ENCODE assay signal across 34 cellular contexts in genomic region chr3:172371544-172371943, GRCh38.
"Had no signal": no experiment of that assay in that cellular context is flagged by ENCODE, and none has a peak within 500 bp of the region (broad histone marks: within the 10 kb centered on the region; RNA-seq: fewer than 3 reads in every experiment).

No MANE protein-coding gene starts in this region.

- H3K4me3 ChIP-seq: ascending aorta, body of pancreas, breast epithelium had no signal

- H3K27ac ChIP-seq: ascending aorta, body of pancreas, brain microvascular endothelial cell, breast epithelium had no signal

- FAIRE-seq: TTC549 had no signal

- H3K27me3 Mint-ChIP-seq: activated B cell treated with CpG ODN at 0.5 μM for 24 hours; activated CD4-positive, alpha-beta memory T cell treated with anti-CD3 and anti-CD28 coated beads for 36 hours; activated CD4-positive, alpha-beta T cell treated with anti-CD3 and anti-CD28 coated beads, Interleukin-2, amount 10 ng/mL, durations not matched to agents 24 days and 14 days; activated CD8-positive, alpha-beta T cell treated with anti-CD3 and anti-CD28 coated beads for 36 hours; activated naive CD4-positive, alpha-beta T cell treated with anti-CD3 and anti-CD28 coated beads, Interleukin-2, amount 10 ng/mL, durations not matched to agents 7 days and 5 days; activated naive CD4-positive, alpha-beta T cell treated with anti-CD3 and anti-CD28 coated beads, Interleukin-2, amount 50 U/mL, for 24 hours; activated naive CD8-positive, alpha-beta T cell; activated naive CD8-positive, alpha-beta T cell treated with anti-CD3 and anti-CD28 coated beads, Interleukin-2, amount 10 ng/mL, durations not matched to agents 7 days and 5 days; activated naive CD8-positive, alpha-beta T cell treated with anti-CD3 and anti-CD28 coated beads, Interleukin-2, amount 50 U/mL, for 24 hours had no signal

- H3K27me3 ChIP-seq: ascending aorta, body of pancreas, brain microvascular endothelial cell, breast epithelium had no signal

- DNase-seq: activated B cell treated with CpG ODN at 0.5 μM for 24 hours; activated CD4-positive, alpha-beta memory T cell treated with anti-CD3 and anti-CD28 coated beads for 36 hours; activated CD4-positive, alpha-beta T cell treated with anti-CD3 and anti-CD28 coated beads for 4 hours; activated CD4-positive, alpha-beta T cell treated with anti-CD3 and anti-CD28 coated beads, Interleukin-2, amount 10 ng/mL, durations not matched to agents 24 days and 14 days; activated CD4-positive, alpha-beta T cell treated with anti-CD3 and anti-CD28 coated beads, Interleukin-2, amount 50 U/mL, for 1 hour; activated CD4-positive, alpha-beta T cell treated with anti-CD3 and anti-CD28 coated beads, Interleukin-2, amount 50 U/mL, for 4 hours; activated CD4-positive, CD25-positive, alpha-beta regulatory T cell treated with anti-CD3 and anti-CD28 coated beads, Interleukin-2, amount 50 U/mL, for 72 hours; activated CD8-positive, alpha-beta memory T cell treated with anti-CD3 and anti-CD28 coated beads, Interleukin-2, amount 50 U/mL, for 4 hours; activated CD8-positive, alpha-beta T cell treated with anti-CD3 and anti-CD28 coated beads for 36 hours; activated effector memory CD4-positive, alpha-beta T cell treated with Interleukin-2 at 50 U/mL for 16 hours; activated gamma-delta T cell; activated naive CD4-positive, alpha-beta T cell treated with anti-CD3 and anti-CD28 coated beads, Interleukin-2, amount 10 ng/mL, durations not matched to agents 7 days and 5 days; activated naive CD4-positive, alpha-beta T cell treated with Interleukin-2 at 50 U/mL for 16 hours; activated naive CD8-positive, alpha-beta T cell treated with anti-CD3 and anti-CD28 coated beads, Interleukin-2, amount 10 ng/mL, durations not matched to agents 7 days and 5 days; activated naive CD8-positive, alpha-beta T cell treated with anti-CD3 and anti-CD28 coated beads, Interleukin-2, amount 50 U/mL, for 24 hours; activated T-cell treated with anti-CD3 and anti-CD28 coated beads for 4 hours; activated T-cell treated with anti-CD3 and anti-CD28 coated beads, Interleukin-2, amount 50 U/mL, for 1 hour; activated T-cell treated with anti-CD3 and anti-CD28 coated beads, Interleukin-2, amount 50 U/mL, for 48 hours; amygdala; anterior cingulate cortex; body of pancreas; brain microvascular endothelial cell; central memory CD4-positive, alpha-beta T cell; T-helper 1 cell; T-helper 2 cell; T-helper 9 cell had no signal

- H3K4me1 ChIP-seq: ascending aorta, breast epithelium had no signal

- H3K4me1 Mint-ChIP-seq: activated B cell treated with CpG ODN at 0.5 μM for 24 hours; activated CD4-positive, alpha-beta T cell treated with anti-CD3 and anti-CD28 coated beads, Interleukin-2, amount 10 ng/mL, durations not matched to agents 24 days and 14 days; activated naive CD4-positive, alpha-beta T cell treated with anti-CD3 and anti-CD28 coated beads, Interleukin-2, amount 10 ng/mL, durations not matched to agents 7 days and 5 days; activated naive CD4-positive, alpha-beta T cell treated with anti-CD3 and anti-CD28 coated beads, Interleukin-2, amount 50 U/mL, for 24 hours; activated naive CD8-positive, alpha-beta T cell treated with anti-CD3 and anti-CD28 coated beads, Interleukin-2, amount 10 ng/mL, durations not matched to agents 7 days and 5 days; activated naive CD8-positive, alpha-beta T cell treated with anti-CD3 and anti-CD28 coated beads, Interleukin-2, amount 50 U/mL, for 24 hours had no signal

- H3K36me3 Mint-ChIP-seq: activated naive CD4-positive, alpha-beta T cell treated with anti-CD3 and anti-CD28 coated beads, Interleukin-2, amount 10 ng/mL, durations not matched to agents 7 days and 5 days; activated naive CD8-positive, alpha-beta T cell treated with anti-CD3 and anti-CD28 coated beads, Interleukin-2, amount 10 ng/mL, durations not matched to agents 7 days and 5 days had no signal

- H3K27ac Mint-ChIP-seq: activated B cell treated with CpG ODN at 0.5 μM for 24 hours; activated CD4-positive, alpha-beta memory T cell treated with anti-CD3 and anti-CD28 coated beads for 36 hours; activated CD4-positive, alpha-beta T cell treated with anti-CD3 and anti-CD28 coated beads, Interleukin-2, amount 10 ng/mL, durations not matched to agents 24 days and 14 days; activated CD8-positive, alpha-beta T cell treated with anti-CD3 and anti-CD28 coated beads for 36 hours; activated naive CD4-positive, alpha-beta T cell treated with anti-CD3 and anti-CD28 coated beads, Interleukin-2, amount 10 ng/mL, durations not matched to agents 7 days and 5 days; activated naive CD4-positive, alpha-beta T cell treated with anti-CD3 and anti-CD28 coated beads, Interleukin-2, amount 50 U/mL, for 24 hours; activated naive CD8-positive, alpha-beta T cell; activated naive CD8-positive, alpha-beta T cell treated with anti-CD3 and anti-CD28 coated beads, Interleukin-2, amount 10 ng/mL, durations not matched to agents 7 days and 5 days; activated naive CD8-positive, alpha-beta T cell treated with anti-CD3 and anti-CD28 coated beads, Interleukin-2, amount 50 U/mL, for 24 hours; activated T-helper 2 cell treated with anti-CD3 and anti-CD28 coated beads, Interferon-gamma antibody, Interleukin-2, Interleukin-4, amounts not matched to agents 10 μg/mL and 5 μg/mL and 100 μg/mL, durations not matched to agents 14 hours and 24 hours and 36 hours; T-helper 1 cell treated with Interleukin-12 subunit alpha and Interleukin-12 subunit beta and Interleukin-4 antibody, amounts not matched to agents 30 μg/mL and 1 μg/mL, for 36 hours; T-helper 2 cell treated with Interferon-gamma antibody and Interleukin-4, amounts not matched to agents 5 μg/mL and 100 μg/mL, for 36 hours had no signal

- H3K4me3 Mint-ChIP-seq: activated B cell treated with CpG ODN at 0.5 μM for 24 hours; activated CD4-positive, alpha-beta memory T cell treated with anti-CD3 and anti-CD28 coated beads for 36 hours; activated CD4-positive, alpha-beta T cell treated with anti-CD3 and anti-CD28 coated beads, Interleukin-2, amount 10 ng/mL, durations not matched to agents 24 days and 14 days; activated CD8-positive, alpha-beta T cell treated with anti-CD3 and anti-CD28 coated beads for 36 hours; activated naive CD4-positive, alpha-beta T cell treated with anti-CD3 and anti-CD28 coated beads, Interleukin-2, amount 10 ng/mL, durations not matched to agents 7 days and 5 days; activated naive CD4-positive, alpha-beta T cell treated with anti-CD3 and anti-CD28 coated beads, Interleukin-2, amount 50 U/mL, for 24 hours; activated naive CD8-positive, alpha-beta T cell; activated naive CD8-positive, alpha-beta T cell treated with anti-CD3 and anti-CD28 coated beads, Interleukin-2, amount 10 ng/mL, durations not matched to agents 7 days and 5 days; activated naive CD8-positive, alpha-beta T cell treated with anti-CD3 and anti-CD28 coated beads, Interleukin-2, amount 50 U/mL, for 24 hours; T-helper 1 cell treated with Interleukin-12 subunit alpha and Interleukin-12 subunit beta and Interleukin-4 antibody, amounts not matched to agents 30 μg/mL and 1 μg/mL, for 36 hours; T-helper 2 cell treated with Interferon-gamma antibody and Interleukin-4, amounts not matched to agents 5 μg/mL and 100 μg/mL, for 36 hours had no signal

- ATAC-seq: activated CD8-positive, alpha-beta T cell treated with anti-CD3 and anti-CD28 coated beads for 36 hours; activated naive CD8-positive, alpha-beta T cell treated with anti-CD3 and anti-CD28 coated beads, Interleukin-2, amount 50 U/mL, for 24 hours; body of pancreas had no signal

- H3K36me3 ChIP-seq: breast epithelium had no signal

- H3K9me3 Mint-ChIP-seq: activated B cell treated with CpG ODN at 0.5 μM for 24 hours; activated CD4-positive, alpha-beta memory T cell treated with anti-CD3 and anti-CD28 coated beads for 36 hours; activated CD4-positive, alpha-beta T cell treated with anti-CD3 and anti-CD28 coated beads, Interleukin-2, amount 10 ng/mL, durations not matched to agents 24 days and 14 days; activated CD8-positive, alpha-beta T cell treated with anti-CD3 and anti-CD28 coated beads for 36 hours; activated naive CD4-positive, alpha-beta T cell treated with anti-CD3 and anti-CD28 coated beads, Interleukin-2, amount 10 ng/mL, durations not matched to agents 7 days and 5 days; activated naive CD4-positive, alpha-beta T cell treated with anti-CD3 and anti-CD28 coated beads, Interleukin-2, amount 50 U/mL, for 24 hours; activated naive CD8-positive, alpha-beta T cell treated with anti-CD3 and anti-CD28 coated beads, Interleukin-2, amount 10 ng/mL, durations not matched to agents 7 days and 5 days; activated naive CD8-positive, alpha-beta T cell treated with anti-CD3 and anti-CD28 coated beads, Interleukin-2, amount 50 U/mL, for 24 hours; activated T-helper 2 cell treated with anti-CD3 and anti-CD28 coated beads, Interferon-gamma antibody, Interleukin-2, Interleukin-4, amounts not matched to agents 10 μg/mL and 5 μg/mL and 100 μg/mL, durations not matched to agents 14 hours and 24 hours and 36 hours; T-helper 1 cell treated with Interleukin-12 subunit alpha and Interleukin-12 subunit beta and Interleukin-4 antibody, amounts not matched to agents 30 μg/mL and 1 μg/mL, for 36 hours; T-helper 2 cell treated with Interferon-gamma antibody and Interleukin-4, amounts not matched to agents 5 μg/mL and 100 μg/mL, for 36 hours had no signal

- H3K9me3 ChIP-seq: ascending aorta, body of pancreas, breast epithelium had no signal
